Comparison of ENCODE assay signal across 25 cellular contexts in the genomic region with DNA sequence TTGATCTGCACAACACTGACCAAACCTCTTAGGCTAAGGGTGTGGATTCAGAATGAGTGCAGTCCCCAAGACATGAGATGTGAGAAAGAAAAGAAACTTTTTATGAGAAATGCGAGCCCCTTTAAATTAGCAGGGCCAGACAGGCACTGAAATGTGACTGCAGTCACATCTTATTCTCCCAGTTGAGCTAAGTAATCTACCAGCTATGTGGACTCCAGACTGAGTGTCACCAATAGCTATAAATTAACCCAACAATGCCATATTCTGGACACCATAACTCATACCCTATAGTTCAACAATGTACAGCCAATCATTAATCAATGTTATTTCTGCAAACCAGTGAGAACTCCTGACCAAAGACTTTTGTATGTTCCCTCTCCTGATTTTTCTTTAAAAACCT.
"Had no signal": no experiment of that assay in that cellular context is flagged by ENCODE, and none has a peak within 500 bp of the region (broad histone marks: within the 10 kb centered on the region; RNA-seq: fewer than 3 reads in every experiment).

No MANE protein-coding gene starts in this region.

- H3K4me2 ChIP-seq: neural progenitor cell had no signal

- H3K4me1 ChIP-seq: esophagus muscularis mucosa, gastroesophageal sphincter, neural progenitor cell, prostate gland, right atrium auricular region, testis, tibial artery had no signal

- H3K9ac ChIP-seq: neural progenitor cell had no signal

- DNase-seq: effector memory CD4-positive, alpha-beta T cell; foreskin keratinocyte; heart left ventricle; hypothalamus; immature natural killer cell; islet precursor cell; kidney glomerular epithelial cell; mesenchymal stem cell; mucosa of descending colon; naive B cell; stimulated activated CD4-positive, alpha-beta T cell treated with anti-CD3 and anti-CD28 coated beads, Interleukin-2, amount 100 ng/mL, for 24 hours; stimulated activated CD4-positive, alpha-beta T cell treated with anti-CD3 and anti-CD28 coated beads, Interleukin-4, amount 100 ng/mL, for 24 hours; stimulated activated naive CD4-positive, alpha-beta T cell treated with Interleukin-2 at 50 U/mL for 16 hours; substantia nigra; testis; tibial artery had no signal

- H3K4me3 ChIP-seq: esophagus muscularis mucosa, gastroesophageal sphincter, heart left ventricle, mucosa of descending colon, neural progenitor cell, prostate gland, right atrium auricular region, testis, tibial artery had no signal

- ATAC-seq: foreskin keratinocyte; gastroesophageal sphincter; heart left ventricle; left lobe of liver; sciatic nerve; stimulated activated effector memory CD8-positive, alpha-beta T cell treated with anti-CD3 and anti-CD28 coated beads, Interleukin-12 subunit alpha, Interleukin-12 subunit beta, amount 100 ng/mL, for 72 hours had no signal

- H3K27ac ChIP-seq: esophagus muscularis mucosa, foreskin keratinocyte, gastroesophageal sphincter, heart left ventricle, neural progenitor cell, prostate gland, right atrium auricular region, testis, tibial artery had no signal

- H2AFZ ChIP-seq: neural progenitor cell had no signal

- H3K36me3 ChIP-seq: neural progenitor cell, prostate gland had no signal

- FAIRE-seq: endothelial cell of umbilical vein had no signal

- H3K9me3 ChIP-seq: esophagus muscularis mucosa, gastroesophageal sphincter, heart left ventricle, mucosa of descending colon, prostate gland, right atrium auricular region, testis, tibial artery had no signal

- H3K27me3 ChIP-seq: esophagus muscularis mucosa, foreskin keratinocyte, gastroesophageal sphincter, heart left ventricle, neural progenitor cell, right atrium auricular region, testis, tibial artery had no signal
